18 cellular contexts compared by ENCODE assay signal in genomic region chr12:6757028-6757689, GRCh38. TPM values are rescaled to one million over a fixed set of nuclear protein-coding genes. Genes with fewer than 3 reads are reported as not detected.
DNase-seq lines count a peak whose midpoint lies in the region; ATAC-seq and TF ChIP-seq lines count a peak whose summit lies in the region.
"Had no signal": no experiment of that assay in that cellular context is flagged by ENCODE, and none has a peak within 500 bp of the region (broad histone marks: within the 10 kb centered on the region; RNA-seq: fewer than 3 reads in every experiment).

No MANE protein-coding gene starts in this region.

- peaks cover 45% of the 10 kb centered on the region for H3F3A ChIP-seq in neural progenitor cell (ENCODE audit: low read depth)

- H3K4me2 ChIP-seq in neural progenitor cell, result no peak overlapping the region

- peaks cover 8% of the 10 kb centered on the region for H3K79me2 ChIP-seq in neural progenitor cell (ENCODE audit: low read depth)

- no peak for TF ChIP-seq CTCF in HEK293 (tag by site-specific recombination; IDR thresholded peaks at IDR 0.05)
- TF ChIP-seq CTCF in WERI-Rb-1 (IDR thresholded peaks at IDR 0.05; ENCODE audit: low read depth, low read length), result no peak
- TF ChIP-seq CTCF in glutamatergic neuron (IDR thresholded peaks at IDR 0.05; ENCODE audit: partially characterized antibody, unreplicated experiment), result no peak
- TF ChIP-seq CTCF in neural progenitor cell (IDR thresholded peaks at IDR 0.05), result no peak

- peaks cover 15% of the 10 kb centered on the region for H3K27me3 Mint-ChIP-seq in glutamatergic neuron (ENCODE audit: unreplicated experiment)
- peaks cover 3% of the 10 kb centered on the region for H3K27me3 Mint-ChIP-seq in neural progenitor cell (ENCODE audit: insufficient read depth, low read depth)
- H3K27me3 Mint-ChIP-seq: CD8-positive, alpha-beta memory T cell had no signal

- H3K9me3 ChIP-seq in HEK293 (ENCODE audit: control insufficient read depth, insufficient read depth, low read depth, low read length) (no peaks in the 10 kb centered on the region), WERI-Rb-1 (ENCODE audit: severe bottlenecking) (no peaks in the 10 kb centered on the region), neural progenitor cell (ENCODE audit: low read depth) (no peaks in the 10 kb centered on the region)
- H3K9me3 ChIP-seq: MG63 had no signal

- H3K4me1 Mint-ChIP-seq in glutamatergic neuron (ENCODE audit: low read depth, unreplicated experiment), result peaks cover 34% of the 10 kb centered on the region
- peaks cover 53% of the 10 kb centered on the region for H3K4me1 Mint-ChIP-seq in neural progenitor cell

- no peak for DNase-seq in WERI-Rb-1
- DNase-seq in glutamatergic neuron, result no peak
- no peak for DNase-seq in neural progenitor cell (ENCODE audit: low spot score)
- DNase-seq in NCI-H748 (lab: John Stamatoyannopoulos, UW; ENCODE audit: unreplicated experiment), result no peak
- no peak for DNase-seq in DMS 273 (lab: John Stamatoyannopoulos, UW; ENCODE audit: unreplicated experiment)
- DNase-seq: CD8-positive, alpha-beta memory T cell; DMS79 treated with DMSO at 0.1 percent for 48 hours; GOT3; Karpas-422; MG63; NCI-H1092; NCI-H146; NCI-H2081; NCI-H510A treated with DMSO at 0.1 percent for 48 hours had no signal

- H3K27ac ChIP-seq in HEK293 (ENCODE audit: extremely low read depth, low read depth, low read length), result no peak overlapping the region
- H3K27ac ChIP-seq in WERI-Rb-1, result peak overlapping the region; percentile 30
- peak overlapping the region; percentile 13 for H3K27ac ChIP-seq in neural progenitor cell

- CTCF ChIA-PET in HEK293 (lab: Yijun Ruan, JAX), result interaction anchor here (0.6 to 0.8 kb wide), 4 partner anchors 9 to 325 kb away, joined by 3 to 4 read pairs (median 4); no protein-coding TSS in a partner anchor

- H3K4me3 Mint-ChIP-seq in glutamatergic neuron (ENCODE audit: unreplicated experiment) (peak overlapping the region; percentile 58), neural progenitor cell (no peak overlapping the region)
- H3K4me3 Mint-ChIP-seq: CD8-positive, alpha-beta memory T cell had no signal

- POLR2A ChIA-PET in HEK293 (lab: Yijun Ruan, JAX), result interaction anchor here (1.3 kb wide), 1 partner anchor 9 kb away, joined by 4 read pairs; the partner anchor contains the start of gene PTMS

- H2AFZ ChIP-seq in neural progenitor cell (replicated peaks), result no peak overlapping the region

- peaks cover 6% of the 10 kb centered on the region for H4K20me1 ChIP-seq in neural progenitor cell (ENCODE audit: low read depth)

- H3K36me3 ChIP-seq in HEK293 (ENCODE audit: control insufficient read depth in 2 of 2, insufficient read depth in 1 of 2, low read length in 2 of 2) (peaks cover 0 to under 1% of the 10 kb centered on the region in 2 experiments; a peak in 1 of 3 replicates), WERI-Rb-1 (peaks cover 4% of the 10 kb centered on the region), neural progenitor cell (no peaks in the 10 kb centered on the region)

- no peak for ATAC-seq in HG02852 (IDR thresholded peaks at IDR 0.05; ENCODE audit: unreplicated experiment)
- ATAC-seq: GM12878 had no signal

- 0 out of 2 replicates have a peak, but pooled peaks cover 2% of the 10 kb centered on the region for H3K4me1 ChIP-seq in HEK293 (ENCODE audit: control insufficient read depth, insufficient read depth, low read length)
- peaks cover 36% of the 10 kb centered on the region for H3K4me1 ChIP-seq in neural progenitor cell

- H3K27ac Mint-ChIP-seq in glutamatergic neuron (ENCODE audit: unreplicated experiment), result peak overlapping the region; percentile 44
- peak overlapping the region; percentile 1 for H3K27ac Mint-ChIP-seq in neural progenitor cell

- H3K27me3 ChIP-seq in WERI-Rb-1 (ENCODE audit: insufficient read depth, low read depth, severe bottlenecking) (no peaks in the 10 kb centered on the region), neural progenitor cell (no peaks in the 10 kb centered on the region)
- H3K27me3 ChIP-seq: MG63 had no signal

- no peak overlapping the region for H3K9ac ChIP-seq in neural progenitor cell

- H3K9me3 Mint-ChIP-seq in glutamatergic neuron (ENCODE audit: unreplicated experiment) (peaks cover 16% of the 10 kb centered on the region), neural progenitor cell (no peaks in the 10 kb centered on the region)
- H3K9me3 Mint-ChIP-seq: CD8-positive, alpha-beta memory T cell had no signal

- H3K36me3 Mint-ChIP-seq in glutamatergic neuron (ENCODE audit: unreplicated experiment) (no peaks in the 10 kb centered on the region), neural progenitor cell (no peaks in the 10 kb centered on the region)

- H3K4me3 ChIP-seq in HEK293 (ENCODE audit: low read depth, low read length) (no peak overlapping the region), WERI-Rb-1 (ENCODE audit: low read depth, low read length) (no peak overlapping the region), neural progenitor cell (no peak overlapping the region)
- H3K4me3 ChIP-seq: GM12878, MG63 had no signal

TF ChIP-seq in HEK293, 187 proteins besides CTCF, POLR2A, EP300 and RAD21:
- no peak for TF ChIP-seq ZFP41 (tag by site-specific recombination; IDR thresholded peaks at IDR 0.05; ENCODE audit: borderline replicate concordance)
- TF ChIP-seq KLF1 (tag by site-specific recombination; IDR thresholded peaks at IDR 0.05), result peak; percentile 45; the same call in 1 of the 2 replicates
- TF ChIP-seq ZNF175 (tag by site-specific recombination; IDR thresholded peaks at IDR 0.05), result no peak
- no peak for TF ChIP-seq SP2 (tag by site-specific recombination; IDR thresholded peaks at IDR 0.05)
- TF ChIP-seq PRDM1 (tag by site-specific recombination; IDR thresholded peaks at IDR 0.05), result peak; percentile 57
- TF ChIP-seq ZNF155 (tag by site-specific recombination; IDR thresholded peaks at IDR 0.05), result no peak
- TF ChIP-seq ZNF366 (tag by site-specific recombination; conservative IDR thresholded peaks at IDR 0.05), result peak; percentile 90
- TF ChIP-seq ZNF335 (tag by site-specific recombination; conservative IDR thresholded peaks at IDR 0.05), result peak; percentile 64
- no peak for TF ChIP-seq HOXD13 (CRISPR knock-in tag; IDR thresholded peaks at IDR 0.05; ENCODE audit: borderline replicate concordance)
- peak; percentile 5; the same call in 1 of the 2 replicates for TF ChIP-seq ZBTB6 (tag by site-specific recombination; IDR thresholded peaks at IDR 0.05)
TF ChIP-seq in HEK293: peak in this region for 5.

RNA-seq across cellular contexts. Expression of gene MLF2, which starts 4.2 kb away (rescaled TPM):
- total RNA-seq in glutamatergic neuron (ENCODE audit: unreplicated experiment), result 228 TPM
- total RNA-seq in neural progenitor cell (ENCODE audit: low replicate concordance), result 120 and 164 TPM in 2 replicates

RNA-seq across cellular contexts. Expression of gene PTMS, which starts 9.0 kb away (rescaled TPM):
- total RNA-seq in glutamatergic neuron (ENCODE audit: unreplicated experiment) (966 TPM), neural progenitor cell (ENCODE audit: low replicate concordance) (134 and 608 TPM in 2 replicates)

RNA-seq across cellular contexts. Expression of gene LAG3, which starts 15.2 kb away (rescaled TPM):
- total RNA-seq in glutamatergic neuron (ENCODE audit: unreplicated experiment), result 7.3 TPM
- total RNA-seq in neural progenitor cell (ENCODE audit: low replicate concordance), result 0.45 and 2.9 TPM in 2 replicates
- total RNA-seq: SK-MEL-5 had no signal

RNA-seq across cellular contexts. Expression of gene CD4, which starts 32.2 kb away (rescaled TPM):
- total RNA-seq in glutamatergic neuron (ENCODE audit: unreplicated experiment) (0.17 TPM), neural progenitor cell (ENCODE audit: low replicate concordance) (2.0 and 2.5 TPM in 2 replicates)

RNA-seq across cellular contexts. Expression of gene COPS7A, which starts 33.3 kb away (rescaled TPM):
- total RNA-seq in glutamatergic neuron (ENCODE audit: unreplicated experiment) (25.9 TPM), neural progenitor cell (ENCODE audit: low replicate concordance) (24.5 and 41.8 TPM in 2 replicates)
